Comparison of ENCODE assay signal across 8 cellular contexts in genomic region chr15:39783244-39783820, GRCh38. TPM values are rescaled to one million over a fixed set of nuclear protein-coding genes. Genes with fewer than 3 reads are reported as not detected.
A peak's percentile ranks its signal among the peaks of the same experiment; 100 is the strongest.
DNase-seq lines count a peak whose midpoint lies in the region; ATAC-seq lines count a peak whose summit lies in the region.

No MANE protein-coding gene starts in this region.

- DNase-seq in NCI-H146 (lab: John Stamatoyannopoulos, UW) (peak; percentile 33), NCI-H146 treated with DMSO at 0.1 percent for 48 hours (lab: John Stamatoyannopoulos, UW; ENCODE audit: unreplicated experiment) (no peak), occipital lobe (lab: John Stamatoyannopoulos, UW) (no peak), GF-D8 (lab: John Stamatoyannopoulos, UW) (no peak)
- DNase-seq in activated T-helper 1 cell treated with anti-CD3 and anti-CD28 coated beads, Interleukin-12 subunit alpha, Interleukin-12 subunit beta, Interleukin-2, Interleukin-4 antibody, amounts not matched to agents 30 ng/mL and 10 ng/mL and 1 ng/mL, durations not matched to agents 14 hours and 24 hours and 36 hours (ENCODE audit: low spot score), result no peak
- no peak for DNase-seq in stimulated activated naive B cell treated with anti-CD40 and anti-IgM and Interleukin-4, amounts not matched to agents 10 μg/mL and 1 μg/mL and 100 μg/mL, for 72 hours

- no peaks in the 10 kb centered on the region for H3K9me3 Mint-ChIP-seq in activated T-helper 1 cell treated with anti-CD3 and anti-CD28 coated beads, Interleukin-12 subunit alpha, Interleukin-12 subunit beta, Interleukin-2, Interleukin-4 antibody, amounts not matched to agents 30 ng/mL and 10 ng/mL and 1 ng/mL, durations not matched to agents 14 hours and 24 hours and 36 hours
- no peaks in the 10 kb centered on the region for H3K9me3 Mint-ChIP-seq in stimulated activated naive B cell treated with anti-CD40 and anti-IgM and Interleukin-4, amounts not matched to agents 10 μg/mL and 1 μg/mL and 100 μg/mL, for 72 hours

- peak overlapping the region; percentile 75 for H3K27ac Mint-ChIP-seq in activated T-helper 1 cell treated with anti-CD3 and anti-CD28 coated beads, Interleukin-12 subunit alpha, Interleukin-12 subunit beta, Interleukin-2, Interleukin-4 antibody, amounts not matched to agents 30 ng/mL and 10 ng/mL and 1 ng/mL, durations not matched to agents 14 hours and 24 hours and 36 hours
- H3K27ac Mint-ChIP-seq in stimulated activated naive B cell treated with anti-CD40 and anti-IgM and Interleukin-4, amounts not matched to agents 10 μg/mL and 1 μg/mL and 100 μg/mL, for 72 hours, result peak overlapping the region; percentile 97

- H3K4me3 ChIP-seq in iPS-11a (ENCODE audit: low read depth, low read length), result peak overlapping the region; percentile 92

- no peak for ATAC-seq in stimulated activated naive B cell treated with anti-CD40 and anti-IgM and Interleukin-4, amounts not matched to agents 10 μg/mL and 1 μg/mL and 100 μg/mL, for 72 hours (replicated peaks)
- no peak for ATAC-seq in HG03196 (IDR thresholded peaks at IDR 0.05; ENCODE audit: unreplicated experiment)

- H3K36me3 Mint-ChIP-seq in activated T-helper 1 cell treated with anti-CD3 and anti-CD28 coated beads, Interleukin-12 subunit alpha, Interleukin-12 subunit beta, Interleukin-2, Interleukin-4 antibody, amounts not matched to agents 30 ng/mL and 10 ng/mL and 1 ng/mL, durations not matched to agents 14 hours and 24 hours and 36 hours (ENCODE audit: low read depth), result peaks cover 3% of the 10 kb centered on the region
- H3K36me3 Mint-ChIP-seq in stimulated activated naive B cell treated with anti-CD40 and anti-IgM and Interleukin-4, amounts not matched to agents 10 μg/mL and 1 μg/mL and 100 μg/mL, for 72 hours, result no peaks in the 10 kb centered on the region

- H3K4me3 Mint-ChIP-seq in activated T-helper 1 cell treated with anti-CD3 and anti-CD28 coated beads, Interleukin-12 subunit alpha, Interleukin-12 subunit beta, Interleukin-2, Interleukin-4 antibody, amounts not matched to agents 30 ng/mL and 10 ng/mL and 1 ng/mL, durations not matched to agents 14 hours and 24 hours and 36 hours, result peak overlapping the region; percentile 86
- H3K4me3 Mint-ChIP-seq in stimulated activated naive B cell treated with anti-CD40 and anti-IgM and Interleukin-4, amounts not matched to agents 10 μg/mL and 1 μg/mL and 100 μg/mL, for 72 hours, result peak overlapping the region; percentile 78 to 99

- H3K27me3 Mint-ChIP-seq in activated T-helper 1 cell treated with anti-CD3 and anti-CD28 coated beads, Interleukin-12 subunit alpha, Interleukin-12 subunit beta, Interleukin-2, Interleukin-4 antibody, amounts not matched to agents 30 ng/mL and 10 ng/mL and 1 ng/mL, durations not matched to agents 14 hours and 24 hours and 36 hours (ENCODE audit: insufficient read depth), result peaks cover 2% of the 10 kb centered on the region
- no peaks in the 10 kb centered on the region for H3K27me3 Mint-ChIP-seq in stimulated activated naive B cell treated with anti-CD40 and anti-IgM and Interleukin-4, amounts not matched to agents 10 μg/mL and 1 μg/mL and 100 μg/mL, for 72 hours

- peaks cover 50% of the 10 kb centered on the region for H3K4me1 Mint-ChIP-seq in activated T-helper 1 cell treated with anti-CD3 and anti-CD28 coated beads, Interleukin-12 subunit alpha, Interleukin-12 subunit beta, Interleukin-2, Interleukin-4 antibody, amounts not matched to agents 30 ng/mL and 10 ng/mL and 1 ng/mL, durations not matched to agents 14 hours and 24 hours and 36 hours (ENCODE audit: low read depth)
- peaks cover 24 to 43% of the 10 kb centered on the region in 2 donors for H3K4me1 Mint-ChIP-seq in stimulated activated naive B cell treated with anti-CD40 and anti-IgM and Interleukin-4, amounts not matched to agents 10 μg/mL and 1 μg/mL and 100 μg/mL, for 72 hours

- intact Hi-C loops in activated T-helper 1 cell treated with anti-CD3 and anti-CD28 coated beads, Interleukin-12 subunit alpha, Interleukin-12 subunit beta, Interleukin-2, Interleukin-4 antibody, amounts not matched to agents 30 ng/mL and 10 ng/mL and 1 ng/mL, durations not matched to agents 14 hours and 24 hours and 36 hours (cut with micrococcal nuclease), result loop anchor here (2.0 to 10.0 kb wide), 6 partner anchors 156 to 1229 kb away; partner anchors contain the start of genes BMF, CCDC32, IVD and RPUSD2

RNA-seq across cellular contexts. Expression of gene FSIP1, which starts 0.7 kb away (rescaled TPM):
- total RNA-seq in activated T-helper 1 cell treated with anti-CD3 and anti-CD28 coated beads, Interleukin-12 subunit alpha, Interleukin-12 subunit beta, Interleukin-2, Interleukin-4 antibody, amounts not matched to agents 30 ng/mL and 10 ng/mL and 1 ng/mL, durations not matched to agents 14 hours and 24 hours and 36 hours, result 0.26 and 0.34 TPM in 2 replicates
- total RNA-seq in occipital lobe, result 14.7 TPM

Comparison
In these comparisons a context has a peak if more than half of its experiments do, and no peak if none do; other contexts are left out.
1. RNA of gene FSIP1, which starts 0.7 kb away (total RNA-seq): 14.7 TPM in occipital lobe (single experiment); 0.26 to 0.34 TPM in activated T-helper 1 cell treated with anti-CD3 and anti-CD28 coated beads, Interleukin-12 subunit alpha, Interleukin-12 subunit beta, Interleukin-2, Interleukin-4 antibody, amounts not matched to agents 30 ng/mL and 10 ng/mL and 1 ng/mL, durations not matched to agents 14 hours and 24 hours and 36 hours; every median in the first group is over 10 times any median in the second.